Comparison of ENCODE assay signal across 28 cellular contexts in the genomic region with DNA sequence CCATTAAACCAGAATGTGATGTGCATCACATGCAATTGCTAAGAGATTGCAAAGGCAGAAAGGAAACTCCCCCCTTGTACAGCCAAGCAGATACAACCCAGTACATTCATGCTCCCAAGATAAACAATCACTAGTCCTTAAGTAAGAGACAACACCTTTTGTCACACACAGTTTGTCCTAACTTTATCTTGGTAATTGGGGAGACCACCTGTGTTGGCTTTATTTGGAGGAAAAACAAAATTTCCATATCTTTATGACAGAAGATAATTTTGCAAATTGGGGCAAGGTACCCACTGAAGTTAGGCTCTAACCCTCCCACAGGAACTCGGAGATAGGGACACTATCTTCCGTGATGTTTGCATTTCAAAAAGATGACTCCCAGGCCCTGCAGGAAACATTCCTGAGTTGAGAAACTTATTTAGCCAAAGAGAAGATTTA.
DNase-seq lines count a peak whose midpoint lies in the region; ATAC-seq, FAIRE-seq and TF ChIP-seq lines count a peak whose summit lies in the region.
"Had no signal": no experiment of that assay in that cellular context is flagged by ENCODE, and none has a peak within 500 bp of the region (broad histone marks: within the 10 kb centered on the region; RNA-seq: fewer than 3 reads in every experiment).

No MANE protein-coding gene starts in this region.

- no peaks in the 10 kb centered on the region for H3K4me1 ChIP-seq in small intestine (ENCODE audit: control insufficient read depth in 2 of 2, insufficient read depth in 1 of 2, low read depth in 1 of 2, low read length in 1 of 2)
- H3K4me1 ChIP-seq: BE2C had no signal

- CTCF ChIA-PET in MCF 10A (lab: Yijun Ruan, JAX): interaction anchor here (0.6 to 1.3 kb wide), 2 partner anchors 30 to 335 kb away, joined by 3 to 4 read pairs; no protein-coding TSS in a partner anchor

- TF ChIP-seq CTCF in WI38 (IDR thresholded peaks at IDR 0.05; ENCODE audit: low read depth, low read length): no peak
- no peak for TF ChIP-seq CTCF in fibroblast of villous mesenchyme (IDR thresholded peaks at IDR 0.05; ENCODE audit: insufficient read depth, low read depth, low read length)
- no peak for TF ChIP-seq CTCF in MCF 10A (IDR thresholded peaks at IDR 0.05; ENCODE audit: unreplicated experiment)
- no peak for TF ChIP-seq CTCF in nephron progenitor cell (IDR thresholded peaks at IDR 0.05)

- H3K4me3 ChIP-seq in WI38 (ENCODE audit: low read depth, low read length): peak overlapping the region; percentile 16; the same call in 1 of the 2 replicates
- no peak overlapping the region for H3K4me3 ChIP-seq in fibroblast of villous mesenchyme (ENCODE audit: low read depth, low read length)
- H3K4me3 ChIP-seq in small intestine (ENCODE audit: low read depth in 1 of 2, low read length in 2 of 2): no peak overlapping the region

- H3K9me3 Mint-ChIP-seq in MCF 10A (ENCODE audit: unreplicated experiment): no peaks in the 10 kb centered on the region
- H3K9me3 Mint-ChIP-seq in nephron progenitor cell: no peaks in the 10 kb centered on the region

- no TSS peak for BruUV-seq in MCF 10A (replicated peaks; lab: Mats Ljungman, UMichigan)

- H3K36me3 Mint-ChIP-seq in MCF 10A (ENCODE audit: insufficient read depth, unreplicated experiment) (peaks cover 5% of the 10 kb centered on the region), nephron progenitor cell (ENCODE audit: low read depth) (peaks cover 62% of the 10 kb centered on the region)

- POLR2A ChIA-PET in MCF 10A (lab: Yijun Ruan, JAX): no interaction called here

- no peaks in the 10 kb centered on the region for H3K27me3 Mint-ChIP-seq in MCF 10A (ENCODE audit: insufficient read depth, unreplicated experiment)
- no peaks in the 10 kb centered on the region for H3K27me3 Mint-ChIP-seq in nephron progenitor cell (ENCODE audit: low read depth, poor library complexity)
- H3K27me3 Mint-ChIP-seq: CD8-positive, alpha-beta memory T cell had no signal

- H3K27me3 ChIP-seq in small intestine (ENCODE audit: control insufficient read depth in 2 of 2, insufficient read depth in 2 of 2, low read length in 2 of 2): no peaks in the 10 kb centered on the region
- H3K27me3 ChIP-seq: BE2C had no signal

- no peak for ATAC-seq in GM18511 (IDR thresholded peaks at IDR 0.05; ENCODE audit: unreplicated experiment)

- no peak overlapping the region for H3K4me3 Mint-ChIP-seq in MCF 10A (ENCODE audit: unreplicated experiment)
- no peak overlapping the region for H3K4me3 Mint-ChIP-seq in nephron progenitor cell
- H3K4me3 Mint-ChIP-seq: CD14-positive monocyte; CD8-positive, alpha-beta memory T cell; H9 had no signal

- no peak for FAIRE-seq in small intestine (lab: Jason Lieb, UNC)
- FAIRE-seq: GM12891, GM19239, HTR-8/SVneo had no signal

- no peaks in the 10 kb centered on the region for H3K9me3 ChIP-seq in small intestine (ENCODE audit: control insufficient read depth, low read depth)
- H3K9me3 ChIP-seq: BE2C had no signal

- H3K27ac ChIP-seq in small intestine (ENCODE audit: low read depth in 1 of 2, low read length in 1 of 2): no peak overlapping the region
- H3K27ac ChIP-seq: 22Rv1 had no signal

- DNase-seq in EH (ENCODE audit: low read depth): peak; percentile 14
- peak; percentile 63 for DNase-seq in fibroblast of villous mesenchyme (ENCODE audit: low read depth)
- peak; percentile 59 for DNase-seq in iris pigment epithelial cell (ENCODE audit: low read depth)
- no peak for DNase-seq in MCF 10A (ENCODE audit: unreplicated experiment)
- DNase-seq in small intestine: no peak
- DNase-seq in nephron progenitor cell: no peak
- DNase-seq: BE2C; CD8-positive, alpha-beta memory T cell; DMS 273 treated with DMSO at 0.1 percent for 48 hours; DMS79; GF-D8; H9; KG1; MM.1S; NCI-H2029; NCI-H446; NCI-H524 treated with DMSO at 0.1 percent for 48 hours; NCI-H82; NK-92 treated with Interleukin-12 subunit alpha and Interleukin-12 subunit beta, amount 100 ng/mL, for 24 hours; Right ventricle myocardium superior; RPMI8226 had no signal

- H3K4me1 Mint-ChIP-seq in MCF 10A (ENCODE audit: insufficient read depth, unreplicated experiment) (no peaks in the 10 kb centered on the region), nephron progenitor cell (peaks cover 5% of the 10 kb centered on the region)
- H3K4me1 Mint-ChIP-seq: CD14-positive monocyte; CD8-positive, alpha-beta memory T cell had no signal

- H3K36me3 ChIP-seq in small intestine (ENCODE audit: control insufficient read depth in 2 of 2, insufficient read depth in 2 of 2, low read length in 2 of 2): peaks cover 0 to 2% of the 10 kb centered on the region in 2 donors
- H3K36me3 ChIP-seq: BE2C had no signal

- intact Hi-C loops in MCF 10A (cut with micrococcal nuclease): no loop called here

- 82 to 95% (median 82%) methylated on average over 2 of the region's 2 CpGs for WGBS in small intestine, 3 donors

- H3K27ac Mint-ChIP-seq in MCF 10A (ENCODE audit: low read depth, unreplicated experiment): no peak overlapping the region
- no peak overlapping the region for H3K27ac Mint-ChIP-seq in nephron progenitor cell
- H3K27ac Mint-ChIP-seq: CD14-positive monocyte; CD8-positive, alpha-beta memory T cell had no signal

Comparison
In these comparisons a context has a peak if more than half of its experiments do, and no peak if none do; other contexts are left out.
1. DNase-seq: peak in EH (single experiment), fibroblast of villous mesenchyme (single experiment) and iris pigment epithelial cell (single experiment); none in MCF 10A (single experiment), small intestine (single experiment) and nephron progenitor cell (single experiment).